In the genomic region with DNA sequence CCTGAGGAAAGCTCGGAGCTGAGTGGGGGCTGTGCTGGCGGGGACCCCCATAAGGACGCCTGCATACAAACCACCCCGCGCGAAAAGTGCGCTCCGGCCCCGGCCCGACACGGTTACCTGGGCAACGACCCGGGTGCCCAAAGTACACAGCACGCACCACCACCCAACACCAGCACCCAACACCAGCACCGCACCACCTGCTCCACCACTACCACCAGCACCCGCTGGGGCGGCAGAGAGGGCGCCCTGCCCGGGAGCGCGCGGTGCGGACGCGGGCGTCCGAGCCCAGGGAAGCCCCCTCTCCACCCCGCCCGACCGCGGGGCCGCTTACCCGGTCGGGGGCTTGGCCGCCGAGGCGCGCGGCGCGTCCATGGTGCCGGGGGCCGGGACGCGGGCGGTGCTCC, we compare ENCODE assay signal across 8 cellular contexts. TPM values are rescaled to one million over a fixed set of nuclear protein-coding genes. Genes with fewer than 3 reads are reported as not detected.
DNase-seq lines count a peak whose midpoint lies in the region; ATAC-seq and TF ChIP-seq lines count a peak whose summit lies in the region.

No MANE protein-coding gene starts in this region.

- H3K4me1 ChIP-seq in CD8-positive, alpha-beta memory T cell (ENCODE audit: insufficient read depth, low read length), result no peaks in the 10 kb centered on the region

- peaks cover 2% of the 10 kb centered on the region for H3K9me3 ChIP-seq in iPS-18c (ENCODE audit: control insufficient read depth, insufficient read depth, low read length)
- H3K9me3 ChIP-seq in CD8-positive, alpha-beta memory T cell (ENCODE audit: low read length), result no peaks in the 10 kb centered on the region

- POLR2A ChIA-PET in activated B cell treated with CpG ODN at 0.5 μM for 24 hours (lab: Charles Lee), result no interaction called here
- POLR2A ChIA-PET in CD8-positive, alpha-beta memory T cell (lab: Charles Lee), result no interaction called here

- TF ChIP-seq CTCF in activated B cell treated with CpG ODN at 0.5 μM for 24 hours (IDR thresholded peaks at IDR 0.05), result no peak

- H3K4me3 Mint-ChIP-seq in activated B cell treated with CpG ODN at 0.5 μM for 24 hours, result peak overlapping the region; percentile 57
- peak overlapping the region in 1 of 2 donors; percentile 71 for H3K4me3 Mint-ChIP-seq in stimulated activated naive B cell treated with anti-CD40 and anti-IgM and Interleukin-4, amounts not matched to agents 10 μg/mL and 1 μg/mL and 100 μg/mL, for 72 hours
- no peak overlapping the region for H3K4me3 Mint-ChIP-seq in CD8-positive, alpha-beta memory T cell

- H3K9me3 Mint-ChIP-seq in activated B cell treated with CpG ODN at 0.5 μM for 24 hours, result no peaks in the 10 kb centered on the region
- no peaks in the 10 kb centered on the region for H3K9me3 Mint-ChIP-seq in stimulated activated naive B cell treated with anti-CD40 and anti-IgM and Interleukin-4, amounts not matched to agents 10 μg/mL and 1 μg/mL and 100 μg/mL, for 72 hours
- H3K9me3 Mint-ChIP-seq in CD8-positive, alpha-beta memory T cell, result peaks cover 0 to 7% (median 0%) of the 10 kb centered on the region in 5 donors

- peak overlapping the region; percentile 94 for H3K4me3 ChIP-seq in iPS-18c (ENCODE audit: insufficient read depth, low read depth, low read length)
- H3K4me3 ChIP-seq in CD8-positive, alpha-beta memory T cell (ENCODE audit: low read length), result no peak overlapping the region

- DNase-seq in HT-29 (ENCODE audit: low spot score) (peak; percentile 47), activated B cell treated with CpG ODN at 0.5 μM for 24 hours (no peak), globus pallidus (ENCODE audit: low spot score) (no peak)
- no peak for DNase-seq in stimulated activated naive B cell treated with anti-CD40 and anti-IgM and Interleukin-4, amounts not matched to agents 10 μg/mL and 1 μg/mL and 100 μg/mL, for 72 hours
- DNase-seq in central memory CD4-positive, alpha-beta T cell, result no peak
- DNase-seq in CD8-positive, alpha-beta memory T cell, result no peak

- no peak for ATAC-seq in activated B cell treated with CpG ODN at 0.5 μM for 24 hours (ENCODE audit: low read depth)
- peak; percentile 77 to 80 for ATAC-seq in stimulated activated naive B cell treated with anti-CD40 and anti-IgM and Interleukin-4, amounts not matched to agents 10 μg/mL and 1 μg/mL and 100 μg/mL, for 72 hours (replicated peaks)
- ATAC-seq in HG02870 (IDR thresholded peaks at IDR 0.05; ENCODE audit: unreplicated experiment), result no peak

- H3K27ac Mint-ChIP-seq in activated B cell treated with CpG ODN at 0.5 μM for 24 hours, result no peak overlapping the region
- no peak overlapping the region for H3K27ac Mint-ChIP-seq in stimulated activated naive B cell treated with anti-CD40 and anti-IgM and Interleukin-4, amounts not matched to agents 10 μg/mL and 1 μg/mL and 100 μg/mL, for 72 hours
- no peak overlapping the region for H3K27ac Mint-ChIP-seq in CD8-positive, alpha-beta memory T cell

- no peak overlapping the region for H3K27ac ChIP-seq in CD8-positive, alpha-beta memory T cell (ENCODE audit: low read depth, low read length)

- CTCF ChIA-PET in activated B cell treated with CpG ODN at 0.5 μM for 24 hours (lab: Charles Lee), result no interaction called here
- CTCF ChIA-PET in CD8-positive, alpha-beta memory T cell (lab: Charles Lee), result no interaction called here

- peaks cover 15% of the 10 kb centered on the region for H3K4me1 Mint-ChIP-seq in activated B cell treated with CpG ODN at 0.5 μM for 24 hours
- H3K4me1 Mint-ChIP-seq in stimulated activated naive B cell treated with anti-CD40 and anti-IgM and Interleukin-4, amounts not matched to agents 10 μg/mL and 1 μg/mL and 100 μg/mL, for 72 hours, result peaks cover 12 to 15% of the 10 kb centered on the region in 2 donors
- H3K4me1 Mint-ChIP-seq in CD8-positive, alpha-beta memory T cell, result peaks cover 0 to 10% (median 3%) of the 10 kb centered on the region in 3 donors

- H3K27me3 Mint-ChIP-seq in activated B cell treated with CpG ODN at 0.5 μM for 24 hours, result peaks cover 31% of the 10 kb centered on the region
- peaks cover 39 to 63% of the 10 kb centered on the region in 2 donors for H3K27me3 Mint-ChIP-seq in stimulated activated naive B cell treated with anti-CD40 and anti-IgM and Interleukin-4, amounts not matched to agents 10 μg/mL and 1 μg/mL and 100 μg/mL, for 72 hours
- peaks cover 46% of the 10 kb centered on the region in 2 donors for H3K27me3 Mint-ChIP-seq in CD8-positive, alpha-beta memory T cell

- intact Hi-C loops in activated B cell treated with CpG ODN at 0.5 μM for 24 hours (cut with micrococcal nuclease), result no loop called here

- H3K27me3 ChIP-seq in CD8-positive, alpha-beta memory T cell (ENCODE audit: insufficient read depth, low read length, poor library complexity, severe bottlenecking), result no peaks in the 10 kb centered on the region

- no peaks in the 10 kb centered on the region for H3K36me3 Mint-ChIP-seq in activated B cell treated with CpG ODN at 0.5 μM for 24 hours (ENCODE audit: low read depth)
- no peaks in the 10 kb centered on the region for H3K36me3 Mint-ChIP-seq in stimulated activated naive B cell treated with anti-CD40 and anti-IgM and Interleukin-4, amounts not matched to agents 10 μg/mL and 1 μg/mL and 100 μg/mL, for 72 hours
- no peaks in the 10 kb centered on the region for H3K36me3 Mint-ChIP-seq in CD8-positive, alpha-beta memory T cell

- no peaks in the 10 kb centered on the region for H3K36me3 ChIP-seq in CD8-positive, alpha-beta memory T cell (ENCODE audit: insufficient read depth, low read length)

RNA-seq across cellular contexts. Expression of a gene that starts 0.3 kb away (rescaled TPM):
- total RNA-seq in HT-29 (2014; rRNA removed; shearing (Covaris generic)), result 7.6 and 8.6 TPM in 2 replicates
- not detected in 2 replicates for total RNA-seq in activated B cell treated with CpG ODN at 0.5 μM for 24 hours
- not detected for total RNA-seq in CD8-positive, alpha-beta memory T cell
- not detected for polyA plus RNA-seq in CD8-positive, alpha-beta memory T cell

Comparison
In these comparisons a context has a peak if more than half of its experiments do, and no peak if none do; other contexts are left out.
1. ATAC-seq: peak in stimulated activated naive B cell treated with anti-CD40 and anti-IgM and Interleukin-4, amounts not matched to agents 10 μg/mL and 1 μg/mL and 100 μg/mL, for 72 hours (2 of 2); none in activated B cell treated with CpG ODN at 0.5 μM for 24 hours (single experiment) and HG02870 (single experiment).